Comparison of ENCODE assay signal across 25 cellular contexts in the genomic region with DNA sequence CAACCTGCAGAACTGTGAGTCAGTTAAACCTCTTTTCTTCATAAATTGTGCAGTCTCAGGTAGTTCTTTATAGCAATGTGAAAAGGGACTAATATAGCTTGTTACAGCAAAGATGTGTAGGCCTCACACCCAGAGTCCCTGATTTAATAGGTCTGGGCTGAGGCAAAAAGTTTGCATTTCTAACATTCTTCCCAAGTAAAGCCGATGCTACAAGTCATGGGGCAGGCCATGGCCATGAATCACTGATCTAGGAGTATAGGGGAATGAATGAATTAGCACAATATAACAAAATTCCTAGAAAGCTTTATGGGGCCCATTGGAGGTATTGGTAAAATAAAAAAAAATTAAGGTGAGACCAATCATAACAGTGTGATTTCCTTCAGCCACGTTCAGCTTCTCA. TPM values are rescaled to one million over a fixed set of nuclear protein-coding genes. Genes with fewer than 3 reads are reported as not detected.
DNase-seq lines count a peak whose midpoint lies in the region; ATAC-seq, FAIRE-seq and TF ChIP-seq lines count a peak whose summit lies in the region.
"Had no signal": no experiment of that assay in that cellular context is flagged by ENCODE, and none has a peak within 500 bp of the region (broad histone marks: within the 10 kb centered on the region; RNA-seq: fewer than 3 reads in every experiment).

No MANE protein-coding gene starts in this region.

- H4K8ac ChIP-seq in H1 (ENCODE audit: extremely low read depth, insufficient read depth, low read length) (no peak overlapping the region), trophoblast cell (ENCODE audit: low read depth, low read length) (no peak overlapping the region)

- H3K9ac ChIP-seq in H1 (replicated peaks in 1 of 4; ENCODE audit: extremely low read depth in 1 of 4, low read depth in 3 of 4, low read length in 3 of 4) (no peak overlapping the region), trophoblast cell (ENCODE audit: low read length) (no peak overlapping the region)
- H3K9ac ChIP-seq: BLaER1 had no signal

- H2BK20ac ChIP-seq in H1 (ENCODE audit: low read length), result 0 out of 2 replicates have a peak overlapping the region, but pooled peaks have one; percentile 13

- H3K27me3 ChIP-seq in H1 (replicated peaks in 1 of 4; ENCODE audit: control insufficient read depth in 3 of 4, extremely low read depth in 1 of 4, insufficient read depth in 3 of 4, low read length in 3 of 4) (no peaks in the 10 kb centered on the region), trophoblast cell (ENCODE audit: insufficient read depth, low read length) (no peaks in the 10 kb centered on the region)
- H3K27me3 ChIP-seq: BLaER1 had no signal

- 0 out of 2 replicates have a peak overlapping the region, but pooled peaks have one; percentile 4 for H2BK5ac ChIP-seq in H1 (ENCODE audit: low read depth, low read length)
- H2BK5ac ChIP-seq in trophoblast cell (ENCODE audit: low read depth, low read length, poor library complexity), result no peak overlapping the region

- no peaks in the 10 kb centered on the region for H3K9me3 ChIP-seq in H1 (ENCODE audit: insufficient read depth in 2 of 2, low read depth in 1 of 2, low read length in 1 of 2)
- H3K9me3 ChIP-seq in trophoblast cell (ENCODE audit: insufficient read depth, low read depth, low read length), result no peaks in the 10 kb centered on the region
- H3K9me3 ChIP-seq: A549, BLaER1, Caco-2 had no signal

- CTCF ChIA-PET in WTC11 (lab: Charles Lee), result no interaction called here
- CTCF ChIA-PET in H1 (lab: Charles Lee; ENCODE audit: partially characterized antibody), result interaction anchor here (1.0 kb wide), 1 partner anchor 373 kb away, joined by 3 read pairs; no protein-coding TSS in a partner anchor

- H3K4me3 ChIP-seq in H1 (ENCODE audit: extremely low read depth in 1 of 4, insufficient read depth in 2 of 4, low read depth in 3 of 4, low read length in 4 of 4) (no peak overlapping the region), trophoblast cell (ENCODE audit: low read depth, low read length) (no peak overlapping the region)
- H3K4me3 ChIP-seq: A549, BLaER1, K562, PC-9 had no signal

- H3K9me3 Mint-ChIP-seq in WTC11, result peaks cover 15% of the 10 kb centered on the region

- no peak overlapping the region for H4K5ac ChIP-seq in H1 (ENCODE audit: insufficient read length, low read depth, low read length)

- WGBS in H1 (ENCODE audit: extremely low coverage in 1 of 2, insufficient coverage in 1 of 2, insufficient read length in 1 of 2, insufficient replicate concordance in 2 of 2, low coverage in 1 of 2, low lambda C conversion rate in 2 of 2, missing lambda C conversion rate in 1 of 2), 2 experiments, result 92% methylated on average over 2 of the region's 2 CpGs; no CpG with 5 or more reads in 1 of the 2 experiments
- WGBS in trophoblast cell (ENCODE audit: extremely low coverage, insufficient coverage, insufficient read length), result no CpG with 5 or more reads among the region's 2 CpGs

- H2AFZ ChIP-seq in H1 (ENCODE audit: low read length), result no peak overlapping the region
- no peak overlapping the region for H2AFZ ChIP-seq in trophoblast cell (ENCODE audit: insufficient read depth, low read length, poor library complexity)
- H2AFZ ChIP-seq: PC-9 had no signal

- TF ChIP-seq RAD21 in H1 (IDR thresholded peaks at IDR 0.05 in 1 of 2, conservative IDR thresholded peaks at IDR 0.05 in 1 of 2; ENCODE audit: low read depth in 2 of 2, low read length in 2 of 2), result no peak

- peaks cover 21% of the 10 kb centered on the region for H3K36me3 Mint-ChIP-seq in WTC11
- H3K36me3 Mint-ChIP-seq: CD4-positive, alpha-beta memory T cell had no signal

- H3K4me3 Mint-ChIP-seq in WTC11, result no peak overlapping the region
- H3K4me3 Mint-ChIP-seq: CD4-positive, alpha-beta memory T cell had no signal

- H2BK120ac ChIP-seq in H1 (replicated peaks; ENCODE audit: low read depth, low read length) (peak overlapping the region; percentile 13), trophoblast cell (ENCODE audit: insufficient read depth, low read length, poor library complexity) (no peak overlapping the region)

- no peak overlapping the region for H2BK15ac ChIP-seq in H1 (ENCODE audit: low read length)

- no peak overlapping the region for H3K14ac ChIP-seq in H1 (ENCODE audit: insufficient read length)
- H3K14ac ChIP-seq in trophoblast cell (ENCODE audit: low read length), result no peak overlapping the region

- TF ChIP-seq POLR2A in H1 (IDR thresholded peaks at IDR 0.05; ENCODE audit: control extremely low read depth in 1 of 2, low read depth in 2 of 2, low read length in 2 of 2), result no peak

- H3K27me3 Mint-ChIP-seq in WTC11 (ENCODE audit: low read depth), result no peaks in the 10 kb centered on the region

- no peak overlapping the region for H3K4me2 ChIP-seq in H1 (ENCODE audit: insufficient read depth in 1 of 2, low read depth in 2 of 2, low read length in 2 of 2)
- H3K4me2 ChIP-seq in trophoblast cell (ENCODE audit: low read length), result no peak overlapping the region
- H3K4me2 ChIP-seq: A549, BLaER1, PC-9 had no signal

- no peak for TF ChIP-seq EP300 in H1 (IDR thresholded peaks at IDR 0.05; ENCODE audit: borderline replicate concordance in 1 of 2, low read depth in 2 of 2, low read length in 2 of 2)

- H3K79me1 ChIP-seq in H1 (ENCODE audit: low read depth, low read length) (no peaks in the 10 kb centered on the region), trophoblast cell (ENCODE audit: low read length) (no peaks in the 10 kb centered on the region)

- H3K23ac ChIP-seq in H1 (ENCODE audit: insufficient read length) (no peak overlapping the region), trophoblast cell (ENCODE audit: low read length) (no peak overlapping the region)

- no peak overlapping the region for H3K18ac ChIP-seq in H1 (ENCODE audit: extremely low read depth, low read length)
- H3K18ac ChIP-seq in trophoblast cell (ENCODE audit: low read length), result no peak overlapping the region

- H3K79me2 ChIP-seq in H1 (ENCODE audit: control insufficient read depth in 1 of 2, insufficient read depth in 2 of 2, low read length in 2 of 2) (peaks cover 0 to 13% of the 10 kb centered on the region in 2 experiments; a peak in 2 of 4 replicates), trophoblast cell (ENCODE audit: control insufficient read depth, insufficient read depth, low read length, poor library complexity) (no peaks in the 10 kb centered on the region)

- no peaks in the 10 kb centered on the region for H4K20me1 ChIP-seq in H1 (replicated peaks in 1 of 2; ENCODE audit: control insufficient read depth in 1 of 2, insufficient read depth in 2 of 2, low read length in 2 of 2)
- H4K20me1 ChIP-seq: BLaER1 had no signal

- DNase-seq in EL, result peak; percentile 58
- DNase-seq in WTC11 (ENCODE audit: low spot score), result no peak
- DNase-seq in H1 (ENCODE audit: low read depth in 1 of 2, low spot score in 2 of 2), result no peak
- peak; percentile 43 to 76 for DNase-seq in trophoblast cell
- DNase-seq in cortex of kidney (lab: John Stamatoyannopoulos, UW), result no peak
- no peak for DNase-seq in activated CD8-positive, alpha-beta memory T cell treated with anti-CD3 and anti-CD28 coated beads, Interleukin-2, amount 50 U/mL, for 48 hours
- DNase-seq in activated CD8-positive, alpha-beta memory T cell treated with anti-CD3 and anti-CD28 coated beads for 24 hours, result no peak
- DNase-seq: Caco-2; CD4-positive, alpha-beta memory T cell; DMS 273 treated with DMSO at 0.1 percent for 48 hours; DMS79 treated with DMSO at 0.1 percent for 48 hours; MM.1S; NCI-H1092; NCI-H1436 treated with DMSO at 0.1 percent for 48 hours; NCI-H1930; NCI-H510A; NCI-H748 treated with DMSO at 0.1 percent for 48 hours; PC-9; RPMI8226; SHP77 had no signal

- FAIRE-seq in H1 (lab: Jason Lieb, UNC), result no peak
- FAIRE-seq: A549, GM12891, K562 had no signal

- no peak overlapping the region for H4K12ac ChIP-seq in trophoblast cell (ENCODE audit: low read depth, low read length)

- H3K36me3 ChIP-seq in H1 (ENCODE audit: control insufficient read depth in 2 of 4, insufficient read depth in 4 of 4, low read length in 3 of 4) (no peaks in the 10 kb centered on the region), trophoblast cell (ENCODE audit: control insufficient read depth in 1 of 2, insufficient read depth in 2 of 2, low read length in 2 of 2) (no peaks in the 10 kb centered on the region)
- H3K36me3 ChIP-seq: BLaER1 had no signal

- H3K56ac ChIP-seq in H1 (replicated peaks; ENCODE audit: insufficient read length, low read depth, low read length), result no peak overlapping the region

- H3K23me2 ChIP-seq in H1 (ENCODE audit: low read depth, low read length), result no peaks in the 10 kb centered on the region

- no peak overlapping the region for H2AK5ac ChIP-seq in H1 (ENCODE audit: low read depth, low read length)
- no peak overlapping the region for H2AK5ac ChIP-seq in trophoblast cell (ENCODE audit: low read length)

- H3K4ac ChIP-seq in H1 (replicated peaks; ENCODE audit: insufficient read length, low read depth, low read length), result no peak overlapping the region
- no peak overlapping the region for H3K4ac ChIP-seq in trophoblast cell (ENCODE audit: low read depth, low read length)

- H3K27ac Mint-ChIP-seq in WTC11, result peak overlapping the region; percentile 91
- H3K27ac Mint-ChIP-seq: CD4-positive, alpha-beta memory T cell had no signal

- ATAC-seq in WTC11, result no peak
- no peak for ATAC-seq in GM21515 (IDR thresholded peaks at IDR 0.05; ENCODE audit: unreplicated experiment)
- ATAC-seq: A549, K562 had no signal

- H4K91ac ChIP-seq in H1 (replicated peaks; ENCODE audit: insufficient read length, low read length) (no peak overlapping the region), trophoblast cell (ENCODE audit: low read depth, low read length) (no peak overlapping the region)

- H2BK12ac ChIP-seq in H1 (ENCODE audit: low read depth, low read length) (0 out of 2 replicates have a peak overlapping the region, but pooled peaks have one; percentile 72), trophoblast cell (ENCODE audit: low read length) (no peak overlapping the region)

- TF ChIP-seq CTCF in WTC11 (IDR thresholded peaks at IDR 0.05) (no peak), H1 (IDR thresholded peaks at IDR 0.05; ENCODE audit: control extremely low read depth in 1 of 3, insufficient read depth in 1 of 3, low read depth in 1 of 3, low read length in 3 of 3) (no peak)

- H3K27ac ChIP-seq in H1 (ENCODE audit: low read depth, low read length), result no peak overlapping the region
- H3K27ac ChIP-seq in trophoblast cell (ENCODE audit: low read depth, low read length), result no peak overlapping the region
- H3K27ac ChIP-seq: A549, BLaER1, PC-9 had no signal

- POLR2A ChIA-PET in WTC11 (lab: Charles Lee), result no interaction called here
- POLR2A ChIA-PET in H1 (lab: Charles Lee; ENCODE audit: partially characterized antibody), result interaction anchor here (1.0 to 3.6 kb wide), 2 partner anchors 11 to 27 kb away, joined by 4 to 12 read pairs; a partner anchor contains a TSS

- peaks cover 70% of the 10 kb centered on the region for H3K4me1 Mint-ChIP-seq in WTC11
- H3K4me1 Mint-ChIP-seq: CD4-positive, alpha-beta memory T cell had no signal

- peaks cover 0 to 16% (median 5%) of the 10 kb centered on the region in 4 experiments; a peak in 4 of 7 replicates for H3K4me1 ChIP-seq in H1 (replicated peaks in 1 of 4; ENCODE audit: control insufficient read depth in 3 of 4, insufficient read depth in 4 of 4, low read length in 3 of 4)
- no peaks in the 10 kb centered on the region for H3K4me1 ChIP-seq in trophoblast cell (ENCODE audit: control insufficient read depth in 1 of 2, insufficient read depth in 2 of 2, low read length in 2 of 2)
- H3K4me1 ChIP-seq: A549, BLaER1 had no signal

RNA-seq across cellular contexts. Expression of a gene that starts 11.5 kb away (rescaled TPM):
- 308 to 349 TPM (median 340 TPM) in 3 replicates for total RNA-seq in WTC11 (2021)
- 383 and 394 TPM in 2 replicates for total RNA-seq in H1 (2021; fragmentation: NEBNext Ultra II Directional; extraction: Animal tissue kit (Norgen Biotek cat#: 25700))
- 203 and 207 TPM in 2 replicates for polyA plus RNA-seq in H1 (2011; rRNA removed)
- polyA plus RNA-seq in H1 (2011; cell fraction: cytosol; rRNA removed), result 205 TPM
- 683 TPM for polyA plus RNA-seq in H1 (2011; cell fraction: nucleus; rRNA removed)
- polyA plus RNA-seq in H1 (2012, experiment 1 of 2), result 282 to 422 TPM (median 360 TPM) in 4 replicates
- polyA plus RNA-seq in H1 (2012, experiment 2 of 2), result 23.9 TPM
- 508 TPM for polyA plus RNA-seq in H1 (2013, experiment 1 of 2)
- 399 TPM for polyA plus RNA-seq in H1 (2013, experiment 2 of 2)
- 569 and 873 TPM in 2 replicates for polyA minus RNA-seq in H1 (2011; rRNA and poly(A)+ RNA removed)
- polyA minus RNA-seq in H1 (2011; cell fraction: cytosol; rRNA and poly(A)+ RNA removed), result 295 TPM
- polyA minus RNA-seq in H1 (2011; cell fraction: nucleus; rRNA and poly(A)+ RNA removed), result 1,318 TPM
- polyA plus RNA-seq in trophoblast cell (2013), result 16.1 and 16.4 TPM in 2 replicates

Comparison
In these comparisons a context has a peak if more than half of its experiments do, and no peak if none do; other contexts are left out.
1. DNase-seq: peak in EL (single experiment) and trophoblast cell (2 of 2); none in WTC11 (single experiment), H1 (0 of 2), cortex of kidney (single experiment), activated CD8-positive, alpha-beta memory T cell treated with anti-CD3 and anti-CD28 coated beads, Interleukin-2, amount 50 U/mL, for 48 hours (single experiment) and activated CD8-positive, alpha-beta memory T cell treated with anti-CD3 and anti-CD28 coated beads for 24 hours (single experiment).